Comparison of ENCODE assay signal across 8 cellular contexts in genomic region chr10:77637474-77637985, GRCh38. TPM values are rescaled to one million over a fixed set of nuclear protein-coding genes. Genes with fewer than 3 reads are reported as not detected.
DNase-seq lines count a peak whose midpoint lies in the region; ATAC-seq and TF ChIP-seq lines count a peak whose summit lies in the region.

Gene KCNMA1 (minus strand): TSS chr10:77637808.

- TF ChIP-seq CTCF in psoas muscle (IDR thresholded peaks at IDR 0.05) = no peak

- H3K4me3 Mint-ChIP-seq in activated naive CD8-positive, alpha-beta T cell = peak within 1 kb of the TSS; percentile 88

- H3K4me1 Mint-ChIP-seq in activated naive CD8-positive, alpha-beta T cell (ENCODE audit: low read depth) = peaks cover 7% of the 10 kb centered on the region

- no peaks in the 10 kb centered on the region for H3K36me3 Mint-ChIP-seq in activated naive CD8-positive, alpha-beta T cell

- H3K4me2 ChIP-seq in BLaER1 treated with 17β-estradiol and CSF1 and Interleukin-3, amounts not matched to agents 10 nM and 100 nM = peak within 1 kb of the TSS; percentile 96 to 99 (median 98)

- peak within 1 kb of the TSS; percentile 68 to 86 (median 74) for H3K4me3 ChIP-seq in BLaER1 treated with 17β-estradiol and CSF1 and Interleukin-3, amounts not matched to agents 10 nM and 100 nM
- H3K4me3 ChIP-seq in right cardiac atrium (ENCODE audit: low read length) (peak within 1 kb of the TSS; percentile 76), psoas muscle (peak within 1 kb of the TSS; percentile 81)

- peaks cover 0 to 7% (median 0%) of the 10 kb centered on the region in 11 experiments; a peak in 1 of 22 replicates for H3K9me3 ChIP-seq in BLaER1 treated with 17β-estradiol and CSF1 and Interleukin-3, amounts not matched to agents 10 nM and 100 nM (replicated peaks in 1 of 11)
- H3K9me3 ChIP-seq in right cardiac atrium (ENCODE audit: control insufficient read depth, low read length) (no peaks in the 10 kb centered on the region), psoas muscle (no peaks in the 10 kb centered on the region)

- ATAC-seq in HG02588 (IDR thresholded peaks at IDR 0.05; ENCODE audit: unreplicated experiment) = peak; percentile 31
- no peak for ATAC-seq in right cardiac atrium
- peak; percentile 33 to 74 (median 58) for ATAC-seq in psoas muscle
- ATAC-seq in HG03521 (IDR thresholded peaks at IDR 0.05; ENCODE audit: unreplicated experiment) = no peak
- no peak for ATAC-seq in HG03571 (IDR thresholded peaks at IDR 0.05; ENCODE audit: unreplicated experiment)

- no peak within 1 kb of the TSS for H3K27ac Mint-ChIP-seq in activated naive CD8-positive, alpha-beta T cell

- no peaks in the 10 kb centered on the region for H3K9me3 Mint-ChIP-seq in activated naive CD8-positive, alpha-beta T cell (ENCODE audit: low read depth)

- H3K36me3 ChIP-seq in BLaER1 treated with 17β-estradiol and CSF1 and Interleukin-3, amounts not matched to agents 10 nM and 100 nM = peaks cover 0 to 15% (median 0%) of the 10 kb centered on the region in 11 experiments; a peak in 1 of 22 replicates
- no peaks in the 10 kb centered on the region for H3K36me3 ChIP-seq in psoas muscle (ENCODE audit: insufficient read depth in 1 of 2, low read depth in 1 of 2)

- H3K9ac ChIP-seq in BLaER1 treated with 17β-estradiol and CSF1 and Interleukin-3, amounts not matched to agents 10 nM and 100 nM = peak within 1 kb of the TSS in 10 of 11 experiments; percentile 39 to 80 (median 60); a peak in 20 of 22 replicates

- H3K27ac ChIP-seq in BLaER1 treated with 17β-estradiol and CSF1 and Interleukin-3, amounts not matched to agents 10 nM and 100 nM = peak within 1 kb of the TSS in 2 of 11 experiments; percentile 48 to 58; a peak in 2 of 22 replicates
- H3K27ac ChIP-seq in right cardiac atrium (ENCODE audit: low read length) (no peak within 1 kb of the TSS), psoas muscle (peak within 1 kb of the TSS; percentile 78)

- H3K4me1 ChIP-seq in BLaER1 treated with 17β-estradiol and CSF1 and Interleukin-3, amounts not matched to agents 10 nM and 100 nM = peaks cover 17 to 36% (median 20%) of the 10 kb centered on the region in 10 experiments; a peak in 18 of 20 replicates
- H3K4me1 ChIP-seq in right cardiac atrium (ENCODE audit: control insufficient read depth, insufficient read depth, low read length) = peaks cover 2% of the 10 kb centered on the region
- peaks cover 8% of the 10 kb centered on the region for H3K4me1 ChIP-seq in psoas muscle

- WGBS in right cardiac atrium = under 1% methylated on average over 66 of the region's 66 CpGs
- 0 to 1% (median 0%) methylated on average over 10 to 61 of the region's 66 CpGs for WGBS in psoas muscle, 3 donors

- H3K27me3 ChIP-seq in BLaER1 treated with 17β-estradiol and CSF1 and Interleukin-3, amounts not matched to agents 10 nM and 100 nM = peaks cover 80 to 89% (median 83%) of the 10 kb centered on the region in 11 experiments
- H3K27me3 ChIP-seq in right cardiac atrium (ENCODE audit: control insufficient read depth, insufficient read depth) (no peaks in the 10 kb centered on the region), psoas muscle (ENCODE audit: insufficient read depth in 3 of 3, low read length in 2 of 3) (peaks cover 0 to 17% (median 3%) of the 10 kb centered on the region in 3 donors)

- peaks cover 0 to 38% (median 12%) of the 10 kb centered on the region in 11 experiments; a peak in 13 of 22 replicates for H4K20me1 ChIP-seq in BLaER1 treated with 17β-estradiol and CSF1 and Interleukin-3, amounts not matched to agents 10 nM and 100 nM

- H3K27me3 Mint-ChIP-seq in activated naive CD8-positive, alpha-beta T cell = peaks cover 41% of the 10 kb centered on the region

- intact Hi-C loops in right cardiac atrium (cut with DNase I) (loop anchor here in 1 of 4 donors (5.0 kb wide), 1 partner anchor 245 kb away; no protein-coding TSS in a partner anchor), psoas muscle (cut with DNase I) (loop anchor here in 1 of 2 donors (5.0 kb wide), 1 partner anchor 45 kb away; no protein-coding TSS in a partner anchor)

- DNase-seq in right cardiac atrium (peak in 2 of 3 donors; percentile 53 to 67), psoas muscle (peak; percentile 26 to 73), HT-29 (ENCODE audit: low spot score) (no peak)

RNA-seq across cellular contexts. Expression of gene KCNMA1, which starts in this region (rescaled TPM):
- total RNA-seq in right cardiac atrium (1 to 10 TPM; 3.2 to 6.1 (median 3.9) TPM), psoas muscle (10 to 100 TPM in 3 of 4 donors, 1 to 10 TPM in 1; 7.9 to 53.0 (median 21.3) TPM)
- polyA plus RNA-seq in right cardiac atrium (1.5 TPM), psoas muscle (10 to 100 TPM; 41.9 to 49.0 (median 47.4) TPM)
- 0.08 TPM in 1 of 2 replicates, not detected in the other for total RNA-seq in HT-29 (2014; rRNA removed; shearing (Covaris generic))

Comparison
In these comparisons a context has a peak if more than half of its experiments do, and no peak if none do; other contexts are left out.
1. RNA of gene KCNMA1 (polyA plus RNA-seq): 41.9 to 49.0 TPM in psoas muscle; 1.5 TPM in right cardiac atrium (single experiment); every median in the first group is over 10 times any median in the second.
2. ATAC-seq: peak in HG02588 (single experiment) and psoas muscle (4 of 4); none in right cardiac atrium (0 of 2), HG03521 (single experiment) and HG03571 (single experiment).
3. Peak in every context shown above with its lines, with median percentiles within 50 percentile points of each other: H3K4me3 ChIP-seq.